ENCODE assay signal across 19 cellular contexts in genomic region chr5:45109636-45110035, GRCh38.
"Had no signal": no experiment of that assay in that cellular context is flagged by ENCODE, and none has a peak within 500 bp of the region (broad histone marks: within the 10 kb centered on the region; RNA-seq: fewer than 3 reads in every experiment).

No MANE protein-coding gene starts in this region.

- H3K27ac ChIP-seq: colonic mucosa, sigmoid colon, skin epidermis, stomach had no signal

- H3K27me3 Mint-ChIP-seq: naive thymus-derived CD8-positive, alpha-beta T cell had no signal

- H3K4me3 Mint-ChIP-seq: naive thymus-derived CD8-positive, alpha-beta T cell had no signal

- ATAC-seq: mucosa of descending colon; naive thymus-derived CD8-positive, alpha-beta T cell had no signal

- H3K4me1 Mint-ChIP-seq: naive thymus-derived CD8-positive, alpha-beta T cell had no signal

- H3K36me3 ChIP-seq: colonic mucosa, sigmoid colon, stomach had no signal

- H3K27me3 ChIP-seq: colonic mucosa, sigmoid colon, stomach had no signal

- DNase-seq: colonic mucosa; dermis blood vessel endothelial cell; effector CD4-positive, alpha-beta T cell; foreskin melanocyte; head of caudate nucleus; hippocampal formation; kidney glomerular epithelial cell; mammary epithelial cell; mucosa of descending colon; naive thymus-derived CD8-positive, alpha-beta T cell; posterior cingulate gyrus; sigmoid colon; stimulated activated CD4-positive, alpha-beta T cell treated with anti-CD3 and anti-CD28 coated beads, Interleukin-2, amount 100 ng/mL, for 24 hours; stimulated activated CD4-positive, alpha-beta T cell treated with anti-CD3 and anti-CD28 coated beads, Interleukin-4, amount 100 ng/mL, for 4 hours; stimulated activated naive CD4-positive, alpha-beta T cell; stomach; substantia nigra; trophoblast cell had no signal

- H3K4me3 ChIP-seq: colonic mucosa, mucosa of descending colon, sigmoid colon, skin epidermis, stomach had no signal

- H3K9me3 ChIP-seq: colonic mucosa, mucosa of descending colon, sigmoid colon had no signal

- H3K27ac Mint-ChIP-seq: naive thymus-derived CD8-positive, alpha-beta T cell had no signal

- H3K36me3 Mint-ChIP-seq: naive thymus-derived CD8-positive, alpha-beta T cell had no signal

- H3K4me1 ChIP-seq: colonic mucosa, sigmoid colon, stomach had no signal
